In genomic region chr12:85484387-85484786, GRCh38 we compare ENCODE assay signal across 15 cellular contexts.
A peak's percentile ranks its signal among the peaks of the same experiment; 100 is the strongest.
DNase-seq lines count a peak whose midpoint lies in the region; ATAC-seq and FAIRE-seq lines count a peak whose summit lies in the region.
"Had no signal": no experiment of that assay in that cellular context is flagged by ENCODE, and none has a peak within 500 bp of the region (broad histone marks: within the 10 kb centered on the region; RNA-seq: fewer than 3 reads in every experiment).

No MANE protein-coding gene starts in this region.

- no peak for DNase-seq in iPS-NIHi7 (ENCODE audit: extremely low spot score)
- DNase-seq in urothelium cell line (ENCODE audit: low spot score): no peak
- DNase-seq in LoVo (ENCODE audit: low spot score): no peak
- no peak for DNase-seq in nucleus accumbens (lab: John Stamatoyannopoulos, UW)
- DNase-seq: activated CD8-positive, alpha-beta memory T cell treated with anti-CD3 and anti-CD28 coated beads, Interleukin-2, amount 50 U/mL, for 4 hours; activated naive CD8-positive, alpha-beta T cell treated with anti-CD3 and anti-CD28 coated beads, Interleukin-2, amount 10 ng/mL, durations not matched to agents 7 days and 5 days; Calu3; NCI-H2171 treated with DMSO at 0.1 percent for 48 hours; stimulated activated CD4-positive, alpha-beta T cell treated with anti-CD3 and anti-CD28 coated beads, Interleukin-12 subunit alpha, Interleukin-12 subunit beta, amount 100 ng/mL, for 4 hours; WERI-Rb-1 had no signal

- ATAC-seq in GM18498 (IDR thresholded peaks at IDR 0.05; ENCODE audit: unreplicated experiment) (peak; percentile 98), GM19452 (IDR thresholded peaks at IDR 0.05; ENCODE audit: unreplicated experiment) (peak; percentile 91), HG02759 (IDR thresholded peaks at IDR 0.05; ENCODE audit: unreplicated experiment) (peak; percentile 81), HG03432 (IDR thresholded peaks at IDR 0.05; ENCODE audit: unreplicated experiment) (peak; percentile 96)

- no peak for FAIRE-seq in urothelium cell line (lab: Jason Lieb, UNC)
- FAIRE-seq: endothelial cell of umbilical vein had no signal
